ENCODE assay signal across 16 cellular contexts in the genomic region with DNA sequence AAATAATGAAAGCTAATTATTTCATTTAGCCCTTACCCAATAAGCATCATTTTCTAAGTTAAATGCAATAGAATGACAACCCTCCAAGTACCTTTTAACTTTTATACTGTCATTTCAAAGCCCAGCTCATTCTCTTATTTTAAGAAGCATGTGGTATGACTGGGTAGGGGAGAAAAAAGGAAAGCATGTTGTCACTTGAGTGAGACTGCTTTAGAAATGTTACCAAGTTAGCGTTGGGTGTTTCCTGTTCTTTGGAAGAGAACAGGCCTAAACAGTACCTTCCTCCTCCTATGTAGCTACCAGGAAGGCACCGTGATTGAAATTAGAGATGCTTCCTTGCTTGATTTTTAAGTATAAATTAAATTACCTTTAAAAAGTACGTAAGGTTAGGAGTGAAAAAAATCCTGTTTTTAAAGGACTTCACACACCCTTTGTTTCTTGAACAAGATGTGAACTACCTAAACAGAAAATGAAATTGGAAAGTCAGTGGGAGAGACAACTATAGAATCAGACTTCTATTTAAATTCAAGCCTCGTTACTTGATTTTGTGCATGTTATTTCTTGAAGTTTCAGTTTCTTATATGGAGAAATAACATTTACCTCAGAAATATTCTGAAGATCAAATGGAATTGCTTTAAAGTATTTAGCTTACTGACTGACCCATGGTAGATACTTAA. TPM values are rescaled to one million over a fixed set of nuclear protein-coding genes. Genes with fewer than 3 reads are reported as not detected.
DNase-seq lines count a peak whose midpoint lies in the region; ATAC-seq, FAIRE-seq and TF ChIP-seq lines count a peak whose summit lies in the region.
"Had no signal": no experiment of that assay in that cellular context is flagged by ENCODE, and none has a peak within 500 bp of the region (broad histone marks: within the 10 kb centered on the region; RNA-seq: fewer than 3 reads in every experiment).

No MANE protein-coding gene starts in this region.

- H3K27ac ChIP-seq in breast epithelium, result no peak overlapping the region
- H3K27ac ChIP-seq in astrocyte (ENCODE audit: low read depth, low read length), result no peak overlapping the region
- peak overlapping the region; percentile 32 for H3K27ac ChIP-seq in suprapubic skin
- H3K27ac ChIP-seq in caudate nucleus (ENCODE audit: low read depth, low read length), result no peak overlapping the region

- TF ChIP-seq CTCF in MCF 10A (IDR thresholded peaks at IDR 0.05; ENCODE audit: unreplicated experiment) (no peak), breast epithelium (IDR thresholded peaks at IDR 0.05) (no peak), astrocyte (IDR thresholded peaks at IDR 0.05; ENCODE audit: insufficient read depth, low read depth, low read length) (no peak), suprapubic skin (IDR thresholded peaks at IDR 0.05) (no peak)

- H3K4me3 ChIP-seq in breast epithelium, result no peak overlapping the region
- H3K4me3 ChIP-seq in astrocyte (ENCODE audit: insufficient read depth, low read depth, low read length), result no peak overlapping the region
- H3K4me3 ChIP-seq in suprapubic skin, result no peak overlapping the region

- no TSS peak for BruUV-seq in MCF 10A (replicated peaks; lab: Mats Ljungman, UMichigan)

- no peaks in the 10 kb centered on the region for H3K79me2 ChIP-seq in astrocyte (ENCODE audit: insufficient read depth, low read length)

- H3K4me3 Mint-ChIP-seq in MCF 10A (ENCODE audit: unreplicated experiment) (no peak overlapping the region), astrocyte (ENCODE audit: unreplicated experiment) (no peak overlapping the region)
- H3K4me3 Mint-ChIP-seq: immature natural killer cell, type B pancreatic cell had no signal

- peaks cover 68% of the 10 kb centered on the region for H3K36me3 Mint-ChIP-seq in MCF 10A (ENCODE audit: insufficient read depth, unreplicated experiment)
- H3K36me3 Mint-ChIP-seq in astrocyte (ENCODE audit: low read depth, unreplicated experiment), result peaks cover 10% of the 10 kb centered on the region

- no peaks in the 10 kb centered on the region for H3K9me3 ChIP-seq in breast epithelium
- no peaks in the 10 kb centered on the region for H3K9me3 ChIP-seq in astrocyte (ENCODE audit: insufficient read depth, low read depth, low read length)
- no peaks in the 10 kb centered on the region for H3K9me3 ChIP-seq in suprapubic skin

- H3K27ac Mint-ChIP-seq in MCF 10A (ENCODE audit: low read depth, unreplicated experiment) (peak overlapping the region; percentile 54), astrocyte (ENCODE audit: unreplicated experiment) (peak overlapping the region; percentile 36)
- H3K27ac Mint-ChIP-seq: progenitor cell of endocrine pancreas, type B pancreatic cell had no signal

- no peak for DNase-seq in MCF 10A (ENCODE audit: unreplicated experiment)
- no peak for DNase-seq in breast epithelium (ENCODE audit: low spot score in 2 of 2)
- DNase-seq in astrocyte (ENCODE audit: low read depth), result no peak
- no peak for DNase-seq in suprapubic skin (ENCODE audit: low spot score in 2 of 2)
- DNase-seq in sciatic nerve (ENCODE audit: low spot score), result no peak
- no peak for DNase-seq in retina
- no peak for DNase-seq in caudate nucleus (lab: John Stamatoyannopoulos, UW)
- DNase-seq: activated CD8-positive, alpha-beta memory T cell treated with anti-CD3 and anti-CD28 coated beads, Interleukin-2, amount 50 U/mL, for 4 hours; DMS 273 treated with DMSO at 0.1 percent for 48 hours; effector CD4-positive, alpha-beta T cell; immature natural killer cell had no signal

- no peaks in the 10 kb centered on the region for H3K4me1 ChIP-seq in breast epithelium
- peaks cover 9% of the 10 kb centered on the region for H3K4me1 ChIP-seq in astrocyte (ENCODE audit: insufficient read depth, low read length)
- peaks cover 28% of the 10 kb centered on the region for H3K4me1 ChIP-seq in suprapubic skin

- no peaks in the 10 kb centered on the region for H3K9me3 Mint-ChIP-seq in MCF 10A (ENCODE audit: unreplicated experiment)
- no peaks in the 10 kb centered on the region for H3K9me3 Mint-ChIP-seq in astrocyte (ENCODE audit: unreplicated experiment)
- H3K9me3 Mint-ChIP-seq: immature natural killer cell, type B pancreatic cell had no signal

- H3K4me1 Mint-ChIP-seq in MCF 10A (ENCODE audit: insufficient read depth, unreplicated experiment) (peaks cover 28% of the 10 kb centered on the region), astrocyte (ENCODE audit: low read depth, unreplicated experiment) (peaks cover 39% of the 10 kb centered on the region)
- H3K4me1 Mint-ChIP-seq: immature natural killer cell had no signal

- CTCF ChIA-PET in MCF 10A (lab: Yijun Ruan, JAX), result interaction anchor here (0.5 to 1.3 kb wide), 5 partner anchors 16 to 514 kb away, joined by 3 to 5 read pairs (median 4); no protein-coding TSS in a partner anchor

- H3K9ac ChIP-seq in astrocyte (ENCODE audit: low read length), result no peak overlapping the region

- no peak for FAIRE-seq in astrocyte (lab: Jason Lieb, UNC)
- FAIRE-seq: frontal cortex, H1 had no signal

- intact Hi-C loops in MCF 10A (cut with micrococcal nuclease) (no loop called here), breast epithelium (cut with DNase I; ENCODE audit: low total_unique reads) (no loop called here), sciatic nerve (cut with DNase I) (no loop called here)

- no peaks in the 10 kb centered on the region for H3K27me3 ChIP-seq in breast epithelium
- H3K27me3 ChIP-seq in astrocyte (ENCODE audit: insufficient read depth, low read length), result no peaks in the 10 kb centered on the region
- no peaks in the 10 kb centered on the region for H3K27me3 ChIP-seq in suprapubic skin

- TF ChIP-seq EP300 in suprapubic skin (IDR thresholded peaks at IDR 0.05), result no peak

- TF ChIP-seq POLR2A in breast epithelium (IDR thresholded peaks at IDR 0.05) (no peak), suprapubic skin (IDR thresholded peaks at IDR 0.05) (no peak)

- peaks cover 12% of the 10 kb centered on the region for H4K20me1 ChIP-seq in astrocyte (ENCODE audit: insufficient read depth, low read length)

- H3K4me2 ChIP-seq in astrocyte (ENCODE audit: low read length), result no peak overlapping the region

- POLR2A ChIA-PET in MCF 10A (lab: Yijun Ruan, JAX), result no interaction called here

- WGBS in suprapubic skin, result 62% methylated on average over 4 of the region's 4 CpGs

- no peak overlapping the region for H2AFZ ChIP-seq in astrocyte (ENCODE audit: low read depth, low read length)

- ATAC-seq in HG02642 (IDR thresholded peaks at IDR 0.05; ENCODE audit: poor library complexity, unreplicated experiment) (peak; percentile 42), sciatic nerve (no peak)

- H3K36me3 ChIP-seq in breast epithelium (no peaks in the 10 kb centered on the region), astrocyte (ENCODE audit: insufficient read depth, low read length) (peaks cover 40% of the 10 kb centered on the region), suprapubic skin (peaks cover 75% of the 10 kb centered on the region)

- H3K27me3 Mint-ChIP-seq in MCF 10A (ENCODE audit: insufficient read depth, unreplicated experiment), result no peaks in the 10 kb centered on the region
- H3K27me3 Mint-ChIP-seq in astrocyte (ENCODE audit: low read depth, unreplicated experiment), result no peaks in the 10 kb centered on the region
- H3K27me3 Mint-ChIP-seq: progenitor cell of endocrine pancreas, type B pancreatic cell had no signal

RNA-seq across cellular contexts. Expression of a gene that starts 0.7 kb away (rescaled TPM):
- total RNA-seq in MCF 10A (2022) (2.4 and 2.9 TPM in 2 replicates), breast epithelium (1 to 10 TPM in 1 of 3 donors, under 1 TPM in 2; 0.59 to 1.6 (median 0.66) TPM), astrocyte (1.4 and 1.7 TPM in 2 replicates), suprapubic skin (1 to 10 TPM; 2.8 to 3.6 (median 3.3) TPM), sciatic nerve (426 TPM)

RNA-seq across cellular contexts. Expression of a gene that starts 42.9 kb away (rescaled TPM):
- total RNA-seq in MCF 10A (2022) (72.9 and 86.2 TPM in 2 replicates), breast epithelium (10 to 100 TPM; 45.6 to 64.2 (median 54.9) TPM), astrocyte (38.1 and 40.1 TPM in 2 replicates), suprapubic skin (10 to 100 TPM; 45.9 to 52.4 (median 47.5) TPM), sciatic nerve (46.5 TPM)

RNA-seq across cellular contexts. Expression of a gene that starts 46.1 kb away (rescaled TPM):
- total RNA-seq in MCF 10A (2022) (7.6 and 7.8 TPM in 2 replicates), breast epithelium (10 to 100 TPM in 2 of 3 donors, 1 to 10 TPM in 1; 9.2 to 21.9 (median 18.3) TPM), astrocyte (3.6 and 3.7 TPM in 2 replicates), suprapubic skin (1 to 10 TPM; 2.9 to 5.5 (median 4.0) TPM), sciatic nerve (17.2 TPM)

Comparison
In these comparisons a context has a peak if more than half of its experiments do, and no peak if none do; other contexts are left out.
1. RNA of a gene that starts 0.7 kb away (total RNA-seq): 426 TPM in sciatic nerve (single experiment); 2.8 to 3.6 TPM in suprapubic skin, 2.4 to 2.9 TPM in MCF 10A, 1.4 to 1.7 TPM in astrocyte and 0.59 to 1.6 TPM in breast epithelium; every median in the first group is over 10 times any median in the second.